ENCODE assay signal across 14 cellular contexts in the genomic region with DNA sequence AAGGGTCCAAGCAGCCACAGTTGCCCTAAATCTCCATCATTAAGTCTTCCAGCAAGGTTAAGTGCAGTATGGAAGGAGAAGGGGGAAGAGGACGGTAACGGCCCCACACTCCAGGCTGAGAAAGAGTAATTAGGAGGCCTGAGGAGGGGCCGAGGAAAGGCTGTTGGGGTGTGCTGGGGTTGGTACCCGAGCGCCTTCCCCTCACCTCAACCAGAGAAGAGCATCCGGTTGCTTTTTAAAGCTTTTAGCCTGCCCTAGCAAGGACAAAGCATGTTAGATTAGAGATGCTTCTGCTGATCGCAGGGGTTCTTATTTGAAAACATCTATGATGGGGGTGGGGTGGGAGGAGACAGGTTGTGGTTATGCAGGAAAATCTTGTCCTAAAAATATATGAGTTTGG.
"Had no signal": no experiment of that assay in that cellular context is flagged by ENCODE, and none has a peak within 500 bp of the region (broad histone marks: within the 10 kb centered on the region; RNA-seq: fewer than 3 reads in every experiment).

No MANE protein-coding gene starts in this region.

- H3K27ac ChIP-seq: heart left ventricle, left lung, pancreas, uterus had no signal

- H3K4me1 ChIP-seq: uterus had no signal

- FAIRE-seq: islet of Langerhans, pancreas had no signal

- H3K4me3 Mint-ChIP-seq: activated naive CD4-positive, alpha-beta T cell treated with anti-CD3 and anti-CD28 coated beads for 36 hours had no signal

- H3K27me3 Mint-ChIP-seq: stimulated activated naive CD8-positive, alpha-beta T cell treated with anti-CD3 and anti-CD28 coated beads, Interleukin-15, amount 100 ng/mL, for 72 hours had no signal

- H3K27me3 ChIP-seq: heart left ventricle, left lung, pancreas, uterus had no signal

- H3K36me3 ChIP-seq: pancreas, uterus had no signal

- H3K27ac Mint-ChIP-seq: activated naive CD4-positive, alpha-beta T cell treated with anti-CD3 and anti-CD28 coated beads for 36 hours had no signal

- H3K4me3 ChIP-seq: heart left ventricle, left lung, pancreas, uterus had no signal

- ATAC-seq: heart left ventricle; left lung; pancreas; stimulated activated naive CD8-positive, alpha-beta T cell treated with anti-CD3 and anti-CD28 coated beads, Interleukin-15, amount 100 ng/mL, for 72 hours had no signal

- H3K9me3 Mint-ChIP-seq: activated naive CD4-positive, alpha-beta T cell treated with anti-CD3 and anti-CD28 coated beads for 36 hours; stimulated activated naive CD8-positive, alpha-beta T cell treated with anti-CD3 and anti-CD28 coated beads, Interleukin-15, amount 100 ng/mL, for 72 hours had no signal

- H3K9me3 ChIP-seq: heart left ventricle, left lung, pancreas, uterus had no signal

- DNase-seq: activated CD4-positive, alpha-beta T cell treated with anti-CD3 and anti-CD28 coated beads for 1 hour; activated CD4-positive, alpha-beta T cell treated with anti-CD3 and anti-CD28 coated beads, Interleukin-2, amount 50 U/mL, for 48 hours; activated CD8-positive, alpha-beta memory T cell treated with anti-CD3 and anti-CD28 coated beads, Interleukin-2, amount 50 U/mL, for 4 hours; activated naive CD4-positive, alpha-beta T cell treated with anti-CD3 and anti-CD28 coated beads for 36 hours; anterior cingulate cortex; foreskin melanocyte; heart left ventricle; left lung; mesendoderm; pancreas; stimulated activated CD4-positive, alpha-beta T cell treated with anti-CD3 and anti-CD28 coated beads, Interleukin-4, amount 100 ng/mL, for 24 hours; stimulated activated naive CD8-positive, alpha-beta T cell treated with anti-CD3 and anti-CD28 coated beads, Interleukin-15, amount 100 ng/mL, for 72 hours; uterus had no signal
